28 cellular contexts compared by ENCODE assay signal in the genomic region with DNA sequence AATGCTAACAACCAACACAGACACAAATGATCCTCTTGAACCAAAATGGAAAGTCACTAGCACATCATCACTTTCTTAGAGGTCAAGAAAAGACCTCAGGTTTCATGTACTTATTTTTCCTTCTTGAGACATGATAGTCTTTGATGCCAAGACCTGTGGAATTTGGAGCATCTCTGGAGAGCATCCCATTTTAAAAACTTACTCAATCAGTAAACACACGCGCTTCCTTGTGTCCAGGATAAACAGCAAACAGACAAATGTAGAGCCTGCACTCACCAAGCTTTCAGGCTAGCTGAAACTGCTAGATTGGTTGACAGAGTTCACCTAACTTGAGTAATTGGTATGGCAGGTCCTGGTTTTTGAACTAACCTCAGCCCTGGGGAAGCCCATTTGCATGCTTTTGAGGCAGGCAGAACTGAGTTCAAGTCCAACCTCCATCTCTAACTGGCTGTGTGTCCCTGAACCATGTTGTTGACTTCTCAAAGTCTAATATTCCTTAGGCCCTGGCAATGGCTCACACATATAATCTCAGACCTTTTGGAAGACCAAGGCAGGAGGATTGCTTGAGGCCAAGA.
"Had no signal": no experiment of that assay in that cellular context is flagged by ENCODE, and none has a peak within 500 bp of the region (broad histone marks: within the 10 kb centered on the region; RNA-seq: fewer than 3 reads in every experiment).

No MANE protein-coding gene starts in this region.

- H3K4me3 ChIP-seq: ascending aorta, neural progenitor cell, psoas muscle, spleen, tibial nerve had no signal

- H3K4me1 Mint-ChIP-seq: endodermal cell had no signal

- DNase-seq: activated CD4-positive, alpha-beta T cell treated with anti-CD3 and anti-CD28 coated beads for 36 hours; activated CD4-positive, CD25-positive, alpha-beta regulatory T cell; activated CD8-positive, alpha-beta T cell treated with anti-CD3 and anti-CD28 coated beads, Interleukin-2, amount 10 ng/mL, durations not matched to agents 7 days and 5 days; activated gamma-delta T cell; activated naive CD4-positive, alpha-beta T cell treated with anti-CD3 and anti-CD28 coated beads, Interleukin-2, amount 10 ng/mL, durations not matched to agents 7 days and 5 days; activated naive CD8-positive, alpha-beta T cell treated with anti-CD3 and anti-CD28 coated beads, Interleukin-2, amount 10 ng/mL, durations not matched to agents 7 days and 5 days; activated T-cell treated with anti-CD3 and anti-CD28 coated beads for 4 hours; endodermal cell; foreskin melanocyte; glutamatergic neuron; left ventricle myocardium superior; mammary epithelial cell; naive thymus-derived CD4-positive, alpha-beta T cell; occipital lobe; psoas muscle; spleen; stimulated activated naive CD4-positive, alpha-beta T cell treated with Interleukin-2 at 50 U/mL for 16 hours; T-helper 1 cell had no signal

- H3K79me2 ChIP-seq: parathyroid adenoma had no signal

- ATAC-seq: activated CD4-positive, alpha-beta T cell treated with anti-CD3 and anti-CD28 coated beads for 36 hours; activated CD8-positive, alpha-beta T cell treated with anti-CD3 and anti-CD28 coated beads, Interleukin-2, amount 10 ng/mL, durations not matched to agents 7 days and 5 days; esophagus mucosa; left ventricle myocardium superior; naive thymus-derived CD4-positive, alpha-beta T cell; psoas muscle had no signal

- H3K4me1 ChIP-seq: ascending aorta, neural progenitor cell had no signal

- H2AFZ ChIP-seq: neural progenitor cell, parathyroid adenoma had no signal

- H3K36me3 ChIP-seq: neural progenitor cell had no signal

- H3K4me3 Mint-ChIP-seq: activated CD4-positive, alpha-beta T cell treated with anti-CD3 and anti-CD28 coated beads for 36 hours; activated CD8-positive, alpha-beta T cell treated with anti-CD3 and anti-CD28 coated beads, Interleukin-2, amount 10 ng/mL, durations not matched to agents 7 days and 5 days; activated naive CD4-positive, alpha-beta T cell treated with anti-CD3 and anti-CD28 coated beads, Interleukin-2, amount 10 ng/mL, durations not matched to agents 7 days and 5 days; activated naive CD8-positive, alpha-beta T cell treated with anti-CD3 and anti-CD28 coated beads, Interleukin-2, amount 10 ng/mL, durations not matched to agents 7 days and 5 days; brain; dendritic cell treated with granulocyte-macrophage colony-stimulating factor and Interleukin-4, amounts not matched to agents 40 ng/mL and 50 ng/mL, for 4 days; endodermal cell; mesothelial cell of epicardium; naive thymus-derived CD4-positive, alpha-beta T cell; neural progenitor cell; T-helper 2 cell treated with Interferon-gamma antibody and Interleukin-4, amounts not matched to agents 5 μg/mL and 100 μg/mL, for 36 hours had no signal

- H3K4me2 ChIP-seq: neural progenitor cell had no signal

- H3K27ac ChIP-seq: ascending aorta, neural progenitor cell, parathyroid adenoma, psoas muscle, spleen had no signal

- H3K9ac ChIP-seq: neural progenitor cell, parathyroid adenoma had no signal

- H3K9me3 Mint-ChIP-seq: activated naive CD4-positive, alpha-beta T cell treated with anti-CD3 and anti-CD28 coated beads, Interleukin-2, amount 10 ng/mL, durations not matched to agents 7 days and 5 days; activated naive CD8-positive, alpha-beta T cell treated with anti-CD3 and anti-CD28 coated beads, Interleukin-2, amount 10 ng/mL, durations not matched to agents 7 days and 5 days; brain; dendritic cell treated with granulocyte-macrophage colony-stimulating factor and Interleukin-4, amounts not matched to agents 40 ng/mL and 50 ng/mL, for 4 days; endodermal cell; mesothelial cell of epicardium; naive thymus-derived CD4-positive, alpha-beta T cell; neural progenitor cell; T-helper 2 cell treated with Interferon-gamma antibody and Interleukin-4, amounts not matched to agents 5 μg/mL and 100 μg/mL, for 36 hours had no signal

- H3K27ac Mint-ChIP-seq: activated CD4-positive, alpha-beta T cell treated with anti-CD3 and anti-CD28 coated beads for 36 hours; activated CD8-positive, alpha-beta T cell treated with anti-CD3 and anti-CD28 coated beads, Interleukin-2, amount 10 ng/mL, durations not matched to agents 7 days and 5 days; activated naive CD4-positive, alpha-beta T cell treated with anti-CD3 and anti-CD28 coated beads, Interleukin-2, amount 10 ng/mL, durations not matched to agents 7 days and 5 days; activated naive CD8-positive, alpha-beta T cell treated with anti-CD3 and anti-CD28 coated beads, Interleukin-2, amount 10 ng/mL, durations not matched to agents 7 days and 5 days; brain; dendritic cell treated with granulocyte-macrophage colony-stimulating factor and Interleukin-4, amounts not matched to agents 40 ng/mL and 50 ng/mL, for 4 days; endodermal cell; neural progenitor cell; T-helper 2 cell treated with Interferon-gamma antibody and Interleukin-4, amounts not matched to agents 5 μg/mL and 100 μg/mL, for 36 hours had no signal

- H3K27me3 Mint-ChIP-seq: activated CD4-positive, alpha-beta T cell treated with anti-CD3 and anti-CD28 coated beads for 36 hours; activated naive CD4-positive, alpha-beta T cell treated with anti-CD3 and anti-CD28 coated beads, Interleukin-2, amount 10 ng/mL, durations not matched to agents 7 days and 5 days; activated naive CD8-positive, alpha-beta T cell treated with anti-CD3 and anti-CD28 coated beads, Interleukin-2, amount 10 ng/mL, durations not matched to agents 7 days and 5 days; dendritic cell treated with granulocyte-macrophage colony-stimulating factor and Interleukin-4, amounts not matched to agents 40 ng/mL and 50 ng/mL, for 4 days; naive thymus-derived CD4-positive, alpha-beta T cell had no signal

- H3K27me3 ChIP-seq: ascending aorta, neural progenitor cell, spleen, tibial nerve had no signal

- H3K9me3 ChIP-seq: ascending aorta, psoas muscle, spleen, tibial nerve had no signal

- FAIRE-seq: islet of Langerhans had no signal
